In the genomic region with DNA sequence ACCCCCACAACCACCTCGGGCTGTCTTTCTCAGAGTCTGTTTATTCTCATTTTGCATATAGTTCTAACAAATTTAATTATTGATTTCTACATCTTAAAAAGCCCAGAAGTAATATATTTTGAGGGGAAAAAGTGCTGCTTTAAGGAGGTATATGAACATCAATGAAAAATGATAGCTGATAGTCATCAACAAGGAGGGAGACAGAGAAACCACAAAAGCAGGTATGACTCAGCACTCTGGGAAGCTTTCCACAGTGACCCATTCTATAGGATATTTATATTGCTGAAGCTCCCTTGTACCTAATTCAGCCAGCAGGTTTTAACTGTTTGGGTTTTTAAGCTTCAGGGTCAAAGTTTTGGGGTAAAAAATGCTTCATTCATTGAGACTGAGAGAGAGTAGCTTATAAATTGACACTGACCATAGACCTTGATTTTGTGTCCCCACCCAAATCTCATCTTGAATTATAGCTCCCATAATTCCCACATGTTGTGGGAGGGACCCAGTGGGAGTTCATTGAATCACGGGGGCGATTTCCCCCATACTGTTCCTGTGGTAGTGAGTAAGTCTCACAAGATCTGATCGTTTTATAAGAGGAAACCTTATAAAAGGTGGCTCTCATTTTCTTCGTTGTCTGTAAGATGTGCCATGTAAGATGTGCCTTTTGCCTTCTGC, we compare ENCODE assay signal across 11 cellular contexts. TPM values are rescaled to one million over a fixed set of nuclear protein-coding genes. Genes with fewer than 3 reads are reported as not detected.
A peak's percentile ranks its signal among the peaks of the same experiment; 100 is the strongest.
DNase-seq lines count a peak whose midpoint lies in the region; ATAC-seq and TF ChIP-seq lines count a peak whose summit lies in the region.
"Had no signal": no experiment of that assay in that cellular context is flagged by ENCODE, and none has a peak within 500 bp of the region (broad histone marks: within the 10 kb centered on the region; RNA-seq: fewer than 3 reads in every experiment).

No MANE protein-coding gene starts in this region.

- TF ChIP-seq CTCF in AG04450 (IDR thresholded peaks at IDR 0.05; ENCODE audit: low read depth, low read length) (no peak), HEK293 (tag by site-specific recombination; IDR thresholded peaks at IDR 0.05) (no peak), SK-N-SH (IDR thresholded peaks at IDR 0.05) (peak; percentile 13; the same call in 1 of the 2 replicates)

- ATAC-seq in GM21381 (IDR thresholded peaks at IDR 0.05; ENCODE audit: unreplicated experiment): no peak
- no peak for ATAC-seq in HG03280 (IDR thresholded peaks at IDR 0.05; ENCODE audit: unreplicated experiment)
- ATAC-seq in HG03025 (IDR thresholded peaks at IDR 0.05; ENCODE audit: low FRiP score, unreplicated experiment): no peak

- WGBS in SK-N-SH (ENCODE audit: low lambda C conversion rate): 63% methylated on average over 5 of the region's 5 CpGs

- peaks cover 13% of the 10 kb centered on the region for H3K4me1 ChIP-seq in HEK293 (ENCODE audit: control insufficient read depth, insufficient read depth, low read length)
- peaks cover 16 to 23% of the 10 kb centered on the region in 2 experiments; a peak in 3 of 4 replicates for H3K4me1 ChIP-seq in SK-N-SH (ENCODE audit: control insufficient read depth in 1 of 2, insufficient read depth in 2 of 2, low read depth in 1 of 2, low read length in 1 of 2)

- TF ChIP-seq RAD21 in SK-N-SH (IDR thresholded peaks at IDR 0.05; ENCODE audit: low read length): no peak

- POLR2A ChIA-PET in AG04450 (lab: Yijun Ruan, JAX) (interaction anchor here (0.6 to 0.9 kb wide), 2 partner anchors 10 to 35 kb away, joined by 3 to 14 read pairs; no protein-coding TSS in a partner anchor), HEK293 (lab: Yijun Ruan, JAX) (interaction anchor here (1.1 kb wide), 1 partner anchor 26 kb away, joined by 4 read pairs; no protein-coding TSS in a partner anchor), SK-N-SH (lab: Yijun Ruan, JAX) (no interaction called here)

- peak in 1 of 2 experiments; percentile 66; a peak in 1 of 4 replicates for TF ChIP-seq EP300 in SK-N-SH (IDR thresholded peaks at IDR 0.05; ENCODE audit: borderline replicate concordance in 1 of 2, low read depth in 1 of 2, low read length in 1 of 2)

- CTCF ChIA-PET in AG04450 (lab: Charles Lee): interaction anchor here (1.4 to 5.9 kb wide), 5 partner anchors 20 to 102 kb away, joined by 3 to 48 read pairs (median 4); no protein-coding TSS in a partner anchor
- CTCF ChIA-PET in HEK293 (lab: Yijun Ruan, JAX): interaction anchor here (1.1 kb wide), 1 partner anchor 41 kb away, joined by 3 read pairs; no protein-coding TSS in a partner anchor
- CTCF ChIA-PET in SK-N-SH (lab: Yijun Ruan, JAX): interaction anchor here (0.8 to 2.2 kb wide), 4 partner anchors 11 to 61 kb away, joined by 3 to 6 read pairs (median 4); no protein-coding TSS in a partner anchor

- no peaks in the 10 kb centered on the region for H4K20me1 ChIP-seq in SK-N-SH (ENCODE audit: insufficient read depth)

- H3K27ac ChIP-seq in AG04450 (ENCODE audit: low read depth, low read length): peak overlapping the region; percentile 73
- H3K27ac ChIP-seq in HEK293 (ENCODE audit: extremely low read depth, low read depth, low read length): no peak overlapping the region
- H3K27ac ChIP-seq in SK-N-SH (ENCODE audit: low read depth in 2 of 2, low read length in 1 of 2): peak overlapping the region; percentile 39 to 84; a peak in 3 of 4 replicates
- H3K27ac ChIP-seq: neutrophil had no signal

- H3K4me3 ChIP-seq in AG04450 (ENCODE audit: low read depth, low read length): no peak overlapping the region
- H3K4me3 ChIP-seq in HEK293 (ENCODE audit: low read depth, low read length): no peak overlapping the region
- H3K4me3 ChIP-seq in SK-N-SH (ENCODE audit: low read depth in 2 of 2, low read length in 1 of 2): no peak overlapping the region

- peak overlapping the region; percentile 43; the same call in 1 of the 2 replicates for H3K4me2 ChIP-seq in SK-N-SH

- no peaks in the 10 kb centered on the region for H3K9me2 ChIP-seq in SK-N-SH

- peaks cover 0 to 52% of the 10 kb centered on the region in 2 experiments; a peak in 1 of 3 replicates for H3K36me3 ChIP-seq in HEK293 (ENCODE audit: control insufficient read depth in 2 of 2, insufficient read depth in 1 of 2, low read length in 2 of 2)
- peaks cover 22 to 35% of the 10 kb centered on the region in 2 experiments for H3K36me3 ChIP-seq in SK-N-SH (replicated peaks in 1 of 2; ENCODE audit: control insufficient read depth in 1 of 2, insufficient read depth in 2 of 2, low read length in 1 of 2)
- H3K36me3 ChIP-seq: neutrophil had no signal

- DNase-seq in AG04450 (ENCODE audit: low read depth, low spot score): peak; percentile 73
- DNase-seq in SK-N-SH: no peak
- peak; percentile 36 for DNase-seq in fibroblast of gingiva (ENCODE audit: low read depth)
- DNase-seq in NCI-H1436 (lab: John Stamatoyannopoulos, UW): no peak
- DNase-seq: amygdala, NCI-H2171 treated with DMSO at 0.1 percent for 48 hours had no signal

- no peak overlapping the region; the same call in 1 of the 2 replicates for H2AFZ ChIP-seq in SK-N-SH (ENCODE audit: low read depth)

- peaks cover 55% of the 10 kb centered on the region; the same call in 1 of the 2 replicates for H3K79me2 ChIP-seq in SK-N-SH (ENCODE audit: insufficient read depth)

- peak overlapping the region; percentile 2; the same call in 1 of the 2 replicates for H3K9ac ChIP-seq in SK-N-SH

- H3K9me3 ChIP-seq in AG04450 (ENCODE audit: control insufficient read depth, insufficient read depth, low read length) (peaks cover 19% of the 10 kb centered on the region), HEK293 (ENCODE audit: control insufficient read depth, insufficient read depth, low read depth, low read length) (no peaks in the 10 kb centered on the region), SK-N-SH (0 out of 2 replicates have a peak, but pooled peaks cover 8% of the 10 kb centered on the region)
- H3K9me3 ChIP-seq: neutrophil had no signal

- H3K27me3 ChIP-seq in AG04450 (ENCODE audit: control insufficient read depth, insufficient read depth, low read length): no peaks in the 10 kb centered on the region
- H3K27me3 ChIP-seq in SK-N-SH (ENCODE audit: insufficient read depth): no peaks in the 10 kb centered on the region
- H3K27me3 ChIP-seq: neutrophil had no signal

- H3F3A ChIP-seq in SK-N-SH (replicated peaks; ENCODE audit: insufficient read depth): peaks cover 24% of the 10 kb centered on the region

TF ChIP-seq in HEK293, 187 proteins besides CTCF, POLR2A, EP300 and RAD21 (continues in another document):
- no peak for TF ChIP-seq MYNN (tag by site-specific recombination; IDR thresholded peaks at IDR 0.05; ENCODE audit: borderline replicate concordance)
- TF ChIP-seq, protein P1, sequence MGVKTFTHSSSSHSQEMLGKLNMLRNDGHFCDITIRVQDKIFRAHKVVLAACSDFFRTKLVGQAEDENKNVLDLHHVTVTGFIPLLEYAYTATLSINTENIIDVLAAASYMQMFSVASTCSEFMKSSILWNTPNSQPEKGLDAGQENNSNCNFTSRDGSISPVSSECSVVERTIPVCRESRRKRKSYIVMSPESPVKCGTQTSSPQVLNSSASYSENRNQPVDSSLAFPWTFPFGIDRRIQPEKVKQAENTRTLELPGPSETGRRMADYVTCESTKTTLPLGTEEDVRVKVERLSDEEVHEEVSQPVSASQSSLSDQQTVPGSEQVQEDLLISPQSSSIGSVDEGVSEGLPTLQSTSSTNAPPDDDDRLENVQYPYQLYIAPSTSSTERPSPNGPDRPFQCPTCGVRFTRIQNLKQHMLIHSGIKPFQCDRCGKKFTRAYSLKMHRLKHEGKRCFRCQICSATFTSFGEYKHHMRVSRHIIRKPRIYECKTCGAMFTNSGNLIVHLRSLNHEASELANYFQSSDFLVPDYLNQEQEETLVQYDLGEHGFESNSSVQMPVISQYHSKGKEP (tag by site-specific recombination; IDR thresholded peaks at IDR 0.05): no peak
- no peak for TF ChIP-seq ZNF433 (tag by site-specific recombination; IDR thresholded peaks at IDR 0.05; ENCODE audit: low read depth)
- no peak for TF ChIP-seq YY1 (tag by site-specific recombination; IDR thresholded peaks at IDR 0.05)
- TF ChIP-seq ZNF169 (tag by site-specific recombination; IDR thresholded peaks at IDR 0.05): no peak
- TF ChIP-seq ZNF248 (tag by site-specific recombination; IDR thresholded peaks at IDR 0.05): no peak
- TF ChIP-seq ZNF324 (tag by site-specific recombination; IDR thresholded peaks at IDR 0.05): no peak
- TF ChIP-seq ZNF473 (tag by site-specific recombination; IDR thresholded peaks at IDR 0.05): no peak
- TF ChIP-seq ZNF510 (tag by site-specific recombination; IDR thresholded peaks at IDR 0.05; ENCODE audit: insufficient replicate concordance): no peak

TF ChIP-seq in SK-N-SH, 30 proteins besides CTCF, POLR2A, EP300 and RAD21 (continues in another document):
- TF ChIP-seq JUND (IDR thresholded peaks at IDR 0.05) (peak; percentile 88), YY1 (IDR thresholded peaks at IDR 0.05; ENCODE audit: low read depth) (no peak), FOSL2 (IDR thresholded peaks at IDR 0.05; ENCODE audit: borderline replicate concordance, low read depth) (peak; percentile 88), ELF1 (IDR thresholded peaks at IDR 0.05) (no peak), FOXM1 (IDR thresholded peaks at IDR 0.05; ENCODE audit: low read depth) (0 out of 2 replicates have a peak, but pooled peaks have one; percentile 53), RXRA (IDR thresholded peaks at IDR 0.05; ENCODE audit: borderline replicate concordance, low read depth) (peak; percentile 12; the same call in 1 of the 2 replicates), MEF2A (IDR thresholded peaks at IDR 0.05; ENCODE audit: borderline replicate concordance, low read depth) (no peak), MXI1 (IDR thresholded peaks at IDR 0.05; ENCODE audit: low read depth, low read length) (no peak), USF1 (IDR thresholded peaks at IDR 0.05; ENCODE audit: borderline replicate concordance, low read depth) (no peak)

RNA-seq across cellular contexts. Expression of gene VANGL1, which starts 27.4 kb away (rescaled TPM):
- polyA plus RNA-seq in AG04450 (2011; rRNA removed) (7.8 and 8.2 TPM in 2 replicates), SK-N-SH (2012; rRNA removed) (5.4 TPM in 2 replicates)
- 11.2 and 12.6 TPM in 2 replicates for polyA minus RNA-seq in AG04450 (2011; rRNA and poly(A)+ RNA removed)
- polyA plus RNA-seq in SK-N-SH (2012; cell fraction: cytosol; rRNA removed): 5.6 and 6.6 TPM in 2 replicates
- polyA plus RNA-seq in SK-N-SH (2012; cell fraction: nucleus; rRNA removed): 2.3 and 4.9 TPM in 2 replicates

Comparison
In these comparisons a context has a peak if more than half of its experiments do, and no peak if none do; other contexts are left out.
1. DNase-seq: peak in AG04450 (single experiment) and fibroblast of gingiva (single experiment); none in SK-N-SH (single experiment) and NCI-H1436 (single experiment).